17 cellular contexts compared by ENCODE assay signal in the genomic region with DNA sequence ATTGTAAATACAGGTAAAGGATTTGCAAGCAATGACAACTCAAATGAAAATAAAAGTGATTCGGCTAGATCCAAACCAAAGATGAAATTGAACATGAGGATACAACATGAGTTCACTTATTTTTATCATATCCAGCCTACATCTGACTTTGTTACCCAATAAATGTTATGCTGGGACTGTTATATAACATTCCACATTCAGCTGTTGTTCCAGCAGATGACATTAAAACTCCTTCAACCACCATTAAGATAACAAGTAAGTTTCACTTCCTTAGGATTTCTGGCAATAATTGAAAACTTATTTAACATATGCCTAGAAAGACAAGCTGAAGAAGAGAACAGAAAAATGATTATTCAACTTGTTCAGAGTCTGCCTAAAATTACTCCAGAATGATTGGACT.
"Had no signal": no experiment of that assay in that cellular context is flagged by ENCODE, and none has a peak within 500 bp of the region (broad histone marks: within the 10 kb centered on the region; RNA-seq: fewer than 3 reads in every experiment).

No MANE protein-coding gene starts in this region.

- H3K4me1 ChIP-seq: psoas muscle had no signal

- H3K27me3 ChIP-seq: cardiac muscle cell, tibial artery had no signal

- ATAC-seq: psoas muscle; stimulated activated memory B cell treated with anti-CD40 and anti-IgM and Interleukin-4, amounts not matched to agents 10 μg/mL and 1 μg/mL and 100 μg/mL, for 72 hours; WTC11 had no signal

- H3K27ac ChIP-seq: cardiac muscle cell, psoas muscle had no signal

- FAIRE-seq: urothelium cell line had no signal

- H3K36me3 ChIP-seq: cardiac muscle cell, tibial artery had no signal

- H3K4me3 ChIP-seq: cardiac muscle cell, psoas muscle, tibial artery had no signal

- DNase-seq: activated CD4-positive, alpha-beta memory T cell treated with anti-CD3 and anti-CD28 coated beads, Interleukin-2, amount 10 ng/mL, durations not matched to agents 7 days and 5 days; activated CD4-positive, alpha-beta T cell treated with anti-CD3 and anti-CD28 coated beads for 4 hours; activated naive CD4-positive, alpha-beta T cell treated with anti-CD3 and anti-CD28 coated beads, Interleukin-2, amount 50 U/mL, for 16 hours; activated T-cell treated with anti-CD3 and anti-CD28 coated beads, Interleukin-2, amount 50 U/mL, for 24 hours; erythroblast; foreskin fibroblast; glutamatergic neuron; hypothalamus; mesendoderm; nephron progenitor cell; psoas muscle; stimulated activated CD4-positive, alpha-beta T cell treated with anti-CD3 and anti-CD28 coated beads, Interleukin-2, amount 100 ng/mL, for 48 hours; tibial artery had no signal

- H3K9me3 ChIP-seq: psoas muscle, tibial artery had no signal
